ENCODE assay signal across 18 cellular contexts in genomic region chr6:34512738-34513115, GRCh38. TPM values are rescaled to one million over a fixed set of nuclear protein-coding genes. Genes with fewer than 3 reads are reported as not detected.
"Had no signal": no experiment of that assay in that cellular context is flagged by ENCODE, and none has a peak within 500 bp of the region (broad histone marks: within the 10 kb centered on the region; RNA-seq: fewer than 3 reads in every experiment).

No MANE protein-coding gene starts in this region.

- H3K4me1 ChIP-seq: ascending aorta, right lobe of liver had no signal

- H3K36me3 ChIP-seq: ascending aorta, esophagus squamous epithelium, right lobe of liver, tibial artery had no signal

- DNase-seq: activated CD4-positive, alpha-beta memory T cell treated with anti-CD3 and anti-CD28 coated beads, Interleukin-2, amount 10 ng/mL, durations not matched to agents 7 days and 5 days; activated CD4-positive, alpha-beta T cell treated with anti-CD3 and anti-CD28 coated beads for 36 hours; activated naive CD4-positive, alpha-beta T cell; esophagus squamous epithelium; foreskin melanocyte; left ventricle myocardium superior; mesendoderm; stimulated activated CD4-positive, alpha-beta T cell treated with anti-CD3 and anti-CD28 coated beads, Interleukin-2, amount 100 ng/mL, for 24 hours; T-helper 17 cell; tibial artery had no signal

- ATAC-seq: activated CD4-positive, alpha-beta T cell treated with anti-CD3 and anti-CD28 coated beads for 36 hours; left ventricle myocardium superior; right lobe of liver; T-helper 17 cell had no signal

- H3K9me3 ChIP-seq: ascending aorta had no signal

- H3K27me3 ChIP-seq: ascending aorta, right lobe of liver had no signal

- H3K4me3 ChIP-seq: ascending aorta, esophagus squamous epithelium, right lobe of liver, tibial artery had no signal

- H3K27ac ChIP-seq: ascending aorta, esophagus squamous epithelium, right lobe of liver, tibial artery had no signal

- FAIRE-seq: bronchial epithelial cell, colon, urothelium cell line had no signal

RNA-seq across cellular contexts. Expression of gene SPDEF, which starts 43.4 kb away (rescaled TPM):
- total RNA-seq: activated CD4-positive, alpha-beta memory T cell treated with anti-CD3 and anti-CD28 coated beads, Interleukin-2, amount 10 ng/mL, durations not matched to agents 7 days and 5 days; ascending aorta; kidney epithelial cell; left ventricle myocardium superior; osteocyte; pulmonary artery endothelial cell; right lobe of liver had no signal

RNA-seq across cellular contexts. Expression of gene PACSIN1, which starts 46.9 kb away (rescaled TPM):
- total RNA-seq: ascending aorta, bronchial epithelial cell, esophagus squamous epithelium, osteocyte, pulmonary artery endothelial cell had no signal
